In genomic region chr16:6189216-6189615, GRCh38 we compare ENCODE assay signal across 18 cellular contexts.
A peak's percentile ranks its signal among the peaks of the same experiment; 100 is the strongest.
DNase-seq lines count a peak whose midpoint lies in the region; ATAC-seq, FAIRE-seq and TF ChIP-seq lines count a peak whose summit lies in the region.
"Had no signal": no experiment of that assay in that cellular context is flagged by ENCODE, and none has a peak within 500 bp of the region (broad histone marks: within the 10 kb centered on the region; RNA-seq: fewer than 3 reads in every experiment).

No MANE protein-coding gene starts in this region.

- H2AFZ ChIP-seq in HepG2 (ENCODE audit: low read length), result no peak overlapping the region

- DNase-seq in HepG2 (ENCODE audit: low spot score), result no peak
- no peak for DNase-seq in right lobe of liver
- peak; percentile 44 for DNase-seq in NCI-H748 treated with DMSO at 0.1 percent for 48 hours (lab: John Stamatoyannopoulos, UW)
- peak; percentile 26 for DNase-seq in globus pallidus (ENCODE audit: low spot score)
- no peak for DNase-seq in NCI-H1417 treated with DMSO at 0.1 percent for 48 hours (lab: John Stamatoyannopoulos, UW)
- no peak for DNase-seq in stimulated activated naive CD8-positive, alpha-beta T cell treated with anti-CD3 and anti-CD28 coated beads, Interleukin-15, Interleukin-2, amounts not matched to agents 100 U/mL and 50 U/mL, for 24 hours
- DNase-seq: CD8-positive, alpha-beta T cell; COR-L47; DMS153; DMS79 treated with DMSO at 0.1 percent for 48 hours; EL; GOT3 had no signal

- H3K27me3 ChIP-seq in HepG2 (ENCODE audit: control insufficient read depth in 1 of 2, insufficient read depth in 2 of 2, low read length in 2 of 2) (no peaks in the 10 kb centered on the region; a peak in 1 of 5 replicates), right lobe of liver (no peaks in the 10 kb centered on the region)

- no peak for TF ChIP-seq RAD21 in HepG2 (CRISPR knock-in tag; IDR thresholded peaks at IDR 0.05)

- no peaks in the 10 kb centered on the region for H4K20me1 ChIP-seq in HepG2 (ENCODE audit: insufficient read depth, low read length)

- no TSS peak for BruUV-seq in HepG2 (replicated peaks; lab: Mats Ljungman, UMichigan)

- POLR2A ChIA-PET in HepG2 (lab: Yijun Ruan, JAX), result no interaction called here

- ATAC-seq in HepG2 (no peak), right lobe of liver (no peak), HG03045 (IDR thresholded peaks at IDR 0.05; ENCODE audit: unreplicated experiment) (no peak)
- ATAC-seq in stimulated activated naive CD8-positive, alpha-beta T cell treated with anti-CD3 and anti-CD28 coated beads, Interleukin-15, Interleukin-2, amounts not matched to agents 100 U/mL and 50 U/mL, for 24 hours, result no peak
- ATAC-seq: CD8-positive, alpha-beta T cell had no signal

- H3K4me1 ChIP-seq in HepG2 (ENCODE audit: insufficient read depth, low read length), result no peaks in the 10 kb centered on the region
- no peaks in the 10 kb centered on the region for H3K4me1 ChIP-seq in right lobe of liver
- H3K4me1 ChIP-seq: HAP-1 had no signal

- H3K9ac ChIP-seq in HepG2 (ENCODE audit: insufficient read depth, low read depth, low read length), result no peak overlapping the region

- no peak for FAIRE-seq in HepG2 (lab: Jason Lieb, UNC)
- FAIRE-seq: A204.1, D721Med, G401.6, GM12891 had no signal

- TF ChIP-seq POLR2A in HepG2 (IDR thresholded peaks at IDR 0.05; ENCODE audit: insufficient read depth in 1 of 2, low read depth in 2 of 2, low read length in 2 of 2) (no peak), right lobe of liver (IDR thresholded peaks at IDR 0.05) (no peak)

- CTCF ChIA-PET in HepG2 (lab: Yijun Ruan, JAX; ENCODE audit: low intra/inter-chr PET ratio, low total read pairs), result no interaction called here

- no peak overlapping the region for H3K4me3 ChIP-seq in HepG2 (replicated peaks in 1 of 3; ENCODE audit: insufficient read depth in 1 of 3, low read depth in 2 of 3, low read length in 3 of 3)
- H3K4me3 ChIP-seq in right lobe of liver, result no peak overlapping the region
- H3K4me3 ChIP-seq: HAP-1 had no signal

- intact Hi-C loops in HepG2 (cut with micrococcal nuclease; ENCODE audit: unreplicated experiment) (no loop called here), right lobe of liver (cut with DNase I) (no loop called here)

- no peak overlapping the region for H3K4me2 ChIP-seq in HepG2 (ENCODE audit: low read depth, low read length)

- H3K27ac ChIP-seq in HepG2 (ENCODE audit: extremely low read length, insufficient read depth, low read length) (no peak overlapping the region), right lobe of liver (no peak overlapping the region)

- TF ChIP-seq EP300 in HepG2 (IDR thresholded peaks at IDR 0.05; ENCODE audit: low read depth in 2 of 2, low read length in 2 of 2) (no peak), HepG2 (CRISPR knock-in tag; IDR thresholded peaks at IDR 0.05; ENCODE audit: borderline replicate concordance) (no peak)

- no peaks in the 10 kb centered on the region for H3K36me3 ChIP-seq in HepG2 (replicated peaks in 1 of 2; ENCODE audit: control insufficient read depth in 1 of 2, insufficient read depth in 2 of 2, low read length in 2 of 2)
- H3K36me3 ChIP-seq in right lobe of liver, result no peaks in the 10 kb centered on the region
- H3K36me3 ChIP-seq: HAP-1 had no signal

- H3K79me2 ChIP-seq in HepG2 (ENCODE audit: insufficient read depth, low read length), result no peaks in the 10 kb centered on the region

- in situ Hi-C loops in HepG2 (cut with HindIII; ENCODE audit: extremely low pct_ligation_motif_present, low pct_unique_long_range_greater_than_20kb), result no loop called here

- 29% methylated on average over 8 of the region's 9 CpGs for WGBS in HepG2 (ENCODE audit: low lambda C conversion rate)
- 50% methylated on average over 5 of the region's 9 CpGs for WGBS in right lobe of liver (ENCODE audit: insufficient coverage, low coverage, low lambda C conversion rate, missing lambda C conversion rate)

- H3K9me3 ChIP-seq in HepG2 (ENCODE audit: low read length) (peaks cover 4% of the 10 kb centered on the region; the same call in 1 of the 2 replicates), right lobe of liver (no peaks in the 10 kb centered on the region)
- H3K9me3 ChIP-seq: HAP-1 had no signal

- TF ChIP-seq CTCF in HepG2 (CRISPR knock-in tag; IDR thresholded peaks at IDR 0.05), result no peak
- no peak for TF ChIP-seq CTCF in right lobe of liver (IDR thresholded peaks at IDR 0.05)

TF ChIP-seq in HepG2, 621 proteins besides CTCF, POLR2A, EP300 and RAD21:
- no peak for TF ChIP-seq RORA (CRISPR knock-in tag; IDR thresholded peaks at IDR 0.05)
- TF ChIP-seq ZNF501 (CRISPR knock-in tag; IDR thresholded peaks at IDR 0.05), result no peak
- TF ChIP-seq ZNF24 (IDR thresholded peaks at IDR 0.05), result no peak
- TF ChIP-seq MAFF (IDR thresholded peaks at IDR 0.05; ENCODE audit: low read depth, low read length), result peak; percentile 94
- TF ChIP-seq MAFK (conservative IDR thresholded peaks at IDR 0.05 in 1 of 2, IDR thresholded peaks at IDR 0.05 in 1 of 2; ENCODE audit: low read length in 2 of 2), result peak; percentile 91 to 95
TF ChIP-seq in HepG2: peak in this region for 2.

Comparison
In these comparisons a context has a peak if more than half of its experiments do, and no peak if none do; other contexts are left out.
1. DNase-seq: peak in NCI-H748 treated with DMSO at 0.1 percent for 48 hours (single experiment) and globus pallidus (single experiment); none in HepG2 (single experiment), right lobe of liver (0 of 3), NCI-H1417 treated with DMSO at 0.1 percent for 48 hours (single experiment) and stimulated activated naive CD8-positive, alpha-beta T cell treated with anti-CD3 and anti-CD28 coated beads, Interleukin-15, Interleukin-2, amounts not matched to agents 100 U/mL and 50 U/mL, for 24 hours (single experiment).